In genomic region chr14:37842106-37842505, GRCh38 we compare ENCODE assay signal across 15 cellular contexts.
DNase-seq lines count a peak whose midpoint lies in the region; TF ChIP-seq lines count a peak whose summit lies in the region.
"Had no signal": no experiment of that assay in that cellular context is flagged by ENCODE, and none has a peak within 500 bp of the region (broad histone marks: within the 10 kb centered on the region; RNA-seq: fewer than 3 reads in every experiment).

No MANE protein-coding gene starts in this region.

- DNase-seq in NCI-H510A treated with DMSO at 0.1 percent for 48 hours (lab: John Stamatoyannopoulos, UW) = peak; percentile 53
- DNase-seq in NCI-H510A (lab: John Stamatoyannopoulos, UW) = no peak
- peak; percentile 13 for DNase-seq in DMS53 treated with DMSO at 0.1 percent for 48 hours (lab: John Stamatoyannopoulos, UW; ENCODE audit: unreplicated experiment)
- peak; percentile 35 for DNase-seq in NCI-H2029 (lab: John Stamatoyannopoulos, UW)
- no peak for DNase-seq in CD14-positive monocyte (ENCODE audit: low spot score)
- DNase-seq in RWPE1 (ENCODE audit: low spot score) = no peak
- DNase-seq: Calu3; CD4-positive, alpha-beta T cell; COR-L47; DND-41; GOT3; HFFc6 had no signal

- POLR2A ChIA-PET in RWPE1 (lab: Yijun Ruan, JAX; ENCODE audit: low non-redundant PET) = no interaction called here

- no peaks in the 10 kb centered on the region for H3K4me1 Mint-ChIP-seq in CD14-positive monocyte
- H3K4me1 Mint-ChIP-seq: B cell had no signal

- no peak overlapping the region for H3K27ac Mint-ChIP-seq in CD14-positive monocyte
- H3K27ac Mint-ChIP-seq: B cell; CD4-positive, alpha-beta T cell; HFFc6 had no signal

- H3K9me3 Mint-ChIP-seq in CD14-positive monocyte = peaks cover 0 to 8% (median 4%) of the 10 kb centered on the region in 7 donors
- H3K9me3 Mint-ChIP-seq: HFFc6 had no signal

- H3K27ac ChIP-seq in RWPE1 = no peak overlapping the region
- H3K27ac ChIP-seq: BLaER1, C4-2B had no signal

- TF ChIP-seq CTCF in CD14-positive monocyte (IDR thresholded peaks at IDR 0.05) (no peak), RWPE1 (conservative IDR thresholded peaks at IDR 0.05; ENCODE audit: low read depth) (no peak)

- no peaks in the 10 kb centered on the region for H3K36me3 Mint-ChIP-seq in CD14-positive monocyte

- intact Hi-C loops in CD14-positive monocyte (cut with micrococcal nuclease) = no loop called here

- CTCF ChIA-PET in RWPE1 (lab: Yijun Ruan, JAX) = interaction anchor here (0.7 kb wide), 1 partner anchor 301 kb away, joined by 3 read pairs; no protein-coding TSS in a partner anchor

- no peak overlapping the region for H3K4me3 Mint-ChIP-seq in CD14-positive monocyte
- H3K4me3 Mint-ChIP-seq: B cell; CD4-positive, alpha-beta T cell; HFFc6 had no signal

- no peaks in the 10 kb centered on the region for H3K27me3 Mint-ChIP-seq in CD14-positive monocyte (ENCODE audit: low read depth in 3 of 3)
- H3K27me3 Mint-ChIP-seq: B cell; CD4-positive, alpha-beta T cell had no signal

Comparison
In these comparisons a context has a peak if more than half of its experiments do, and no peak if none do; other contexts are left out.
1. DNase-seq: peak in NCI-H510A treated with DMSO at 0.1 percent for 48 hours (single experiment), DMS53 treated with DMSO at 0.1 percent for 48 hours (single experiment) and NCI-H2029 (single experiment); none in NCI-H510A (single experiment), CD14-positive monocyte (single experiment) and RWPE1 (single experiment).